ENCODE assay signal across 1 cellular context in the genomic region with DNA sequence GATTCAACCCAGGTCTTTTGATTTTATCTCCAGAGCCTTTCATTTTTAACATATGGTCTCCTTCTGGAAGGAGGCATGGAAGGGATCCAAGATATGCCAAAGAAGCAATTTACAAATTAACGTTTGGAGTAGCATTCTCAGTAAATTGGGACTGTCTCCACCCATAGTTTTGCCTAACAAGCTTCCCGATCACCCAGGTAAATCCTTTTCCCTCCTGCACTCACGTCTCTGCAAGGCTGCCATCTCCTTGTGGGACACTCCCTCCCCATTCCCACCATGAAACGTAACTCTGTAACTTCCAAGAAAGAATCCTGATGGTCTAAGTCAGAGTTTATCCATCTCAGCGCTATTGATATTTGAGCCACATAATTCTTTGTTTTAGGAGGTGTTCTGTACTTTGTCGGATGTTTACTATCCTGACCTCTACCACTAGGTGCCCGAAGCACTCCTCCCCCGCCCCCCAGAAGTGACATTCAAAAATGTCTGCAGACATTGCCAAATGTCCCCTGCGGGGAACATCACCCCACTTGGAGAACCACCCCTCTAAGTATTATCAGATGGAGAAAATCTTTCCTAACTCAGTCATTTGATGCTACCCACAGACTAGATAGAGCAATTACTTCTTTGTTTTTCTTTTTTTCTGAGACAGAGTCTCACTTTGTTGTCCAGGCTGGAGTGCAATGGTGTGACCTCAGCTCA.
TF ChIP-seq lines count a peak whose summit lies in the region.

No MANE protein-coding gene starts in this region.

TF ChIP-seq in HCT116, 20 proteins besides CTCF, POLR2A, EP300 and RAD21:
- TF ChIP-seq ZFX (IDR thresholded peaks at IDR 0.05) (no peak), SP1 (IDR thresholded peaks at IDR 0.05; ENCODE audit: low read depth) (no peak), ZNF274 (IDR thresholded peaks at IDR 0.05; ENCODE audit: low read depth, low read length) (no peak), FOSL1 (IDR thresholded peaks at IDR 0.05; ENCODE audit: low read depth) (no peak), EZH2 (IDR thresholded peaks at IDR 0.05) (no peak), CBX3 (IDR thresholded peaks at IDR 0.05; ENCODE audit: low read depth) (no peak), SIN3A (IDR thresholded peaks at IDR 0.05; ENCODE audit: low read depth) (no peak), YY1 (IDR thresholded peaks at IDR 0.05; ENCODE audit: extremely low read depth, insufficient replicate concordance, low read depth, low read length) (no peak), EZH2phosphoT487 (IDR thresholded peaks at IDR 0.05; ENCODE audit: borderline replicate concordance) (no peak), EGR1 (IDR thresholded peaks at IDR 0.05; ENCODE audit: low read depth) (no peak), TCF7L2 (IDR thresholded peaks at IDR 0.05; ENCODE audit: borderline replicate concordance, extremely low read depth, insufficient read depth, insufficient read length) (no peak), SRF (IDR thresholded peaks at IDR 0.05; ENCODE audit: low read depth) (no peak)
- TF ChIP-seq, protein P1, sequence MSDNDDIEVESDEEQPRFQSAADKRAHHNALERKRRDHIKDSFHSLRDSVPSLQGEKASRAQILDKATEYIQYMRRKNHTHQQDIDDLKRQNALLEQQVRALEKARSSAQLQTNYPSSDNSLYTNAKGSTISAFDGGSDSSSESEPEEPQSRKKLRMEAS (IDR thresholded peaks at IDR 0.05): no peak
- TF ChIP-seq, protein P2, sequence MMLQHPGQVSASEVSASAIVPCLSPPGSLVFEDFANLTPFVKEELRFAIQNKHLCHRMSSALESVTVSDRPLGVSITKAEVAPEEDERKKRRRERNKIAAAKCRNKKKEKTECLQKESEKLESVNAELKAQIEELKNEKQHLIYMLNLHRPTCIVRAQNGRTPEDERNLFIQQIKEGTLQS (IDR thresholded peaks at IDR 0.05): no peak
